ENCODE assay signal across 30 cellular contexts in the genomic region with DNA sequence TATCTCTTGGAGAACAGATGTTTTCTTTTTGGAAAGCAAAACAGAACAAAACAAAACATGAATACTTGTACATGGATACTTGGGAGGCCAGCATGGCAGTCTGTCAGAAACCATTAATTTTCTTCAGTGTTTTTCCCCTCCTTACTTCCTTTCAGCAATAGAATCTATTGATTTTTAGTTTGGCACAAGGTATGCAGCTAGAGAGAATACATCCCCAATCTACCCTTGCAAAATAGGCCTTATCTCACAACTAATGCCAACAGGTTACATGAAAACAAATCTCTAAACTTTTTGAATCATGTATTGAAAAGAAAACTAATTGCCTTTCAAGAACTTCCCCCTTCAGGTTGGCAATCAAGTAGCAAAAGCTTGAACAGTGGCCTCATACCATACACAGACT. TPM values are rescaled to one million over a fixed set of nuclear protein-coding genes. Genes with fewer than 3 reads are reported as not detected.
DNase-seq lines count a peak whose midpoint lies in the region; ATAC-seq, FAIRE-seq and TF ChIP-seq lines count a peak whose summit lies in the region.
"Had no signal": no experiment of that assay in that cellular context is flagged by ENCODE, and none has a peak within 500 bp of the region (broad histone marks: within the 10 kb centered on the region; RNA-seq: fewer than 3 reads in every experiment).

No MANE protein-coding gene starts in this region.

- BruUV-seq in K562 (replicated peaks; lab: Mats Ljungman, UMichigan): no TSS peak

- H3K4me3 ChIP-seq in GM23338: no peak overlapping the region
- no peak overlapping the region for H3K4me3 ChIP-seq in K562
- H3K4me3 ChIP-seq: BLaER1, GM12878 had no signal

- H2AFZ ChIP-seq in GM23338 (0 out of 2 replicates have a peak overlapping the region, but pooled peaks have one; percentile 3), K562 (ENCODE audit: low read depth, low read length) (peak overlapping the region; percentile 93)

- H3K27me3 ChIP-seq in GM23338 (ENCODE audit: insufficient read depth): no peaks in the 10 kb centered on the region
- H3K27me3 ChIP-seq in K562 (ENCODE audit: control insufficient read depth in 2 of 2, insufficient read depth in 2 of 2, low read length in 2 of 2): no peaks in the 10 kb centered on the region
- H3K27me3 ChIP-seq: BE2C, BLaER1 had no signal

- CTCF ChIA-PET in K562 (lab: Yijun Ruan, JAX; ENCODE audit: low intra/inter-chr PET ratio): no interaction called here

- peaks cover 15% of the 10 kb centered on the region for H3K9me2 ChIP-seq in GM23338 (ENCODE audit: insufficient read depth)

- H3K4me3 Mint-ChIP-seq in GM23338 (no peak overlapping the region), progenitor cell of endocrine pancreas (ENCODE audit: low read depth) (no peak overlapping the region)
- H3K4me3 Mint-ChIP-seq: CD14-positive monocyte; CD4-positive, alpha-beta memory T cell; CD4-positive, CD25-positive, alpha-beta regulatory T cell; CD8-positive, alpha-beta memory T cell had no signal

- H3K9ac ChIP-seq in K562 (ENCODE audit: insufficient read depth in 1 of 2, low read depth in 2 of 2, low read length in 2 of 2): no peak overlapping the region
- H3K9ac ChIP-seq: BLaER1 had no signal

- H3K4me1 Mint-ChIP-seq in GM23338 (peaks cover 7% of the 10 kb centered on the region; the same call in 2 of the 3 replicates), progenitor cell of endocrine pancreas (ENCODE audit: low read depth) (peaks cover 9% of the 10 kb centered on the region)
- H3K4me1 Mint-ChIP-seq: CD14-positive monocyte; CD4-positive, alpha-beta memory T cell; CD4-positive, CD25-positive, alpha-beta regulatory T cell; CD8-positive, alpha-beta memory T cell had no signal

- H3K4me2 ChIP-seq in GM23338: no peak overlapping the region
- H3K4me2 ChIP-seq in K562 (ENCODE audit: insufficient read depth, low read length): no peak overlapping the region
- H3K4me2 ChIP-seq: BLaER1 had no signal

- TF ChIP-seq CTCF in GM23338 (conservative IDR thresholded peaks at IDR 0.05; ENCODE audit: low read depth in 2 of 2): no peak
- TF ChIP-seq CTCF in K562 (IDR thresholded peaks at IDR 0.05 in 2 of 3, conservative IDR thresholded peaks at IDR 0.05 in 1 of 3; ENCODE audit: insufficient read depth in 2 of 3, low read depth in 1 of 3, low read length in 3 of 3): no peak
- no peak for TF ChIP-seq CTCF in progenitor cell of endocrine pancreas (IDR thresholded peaks at IDR 0.05; ENCODE audit: unreplicated experiment)

- TF ChIP-seq RAD21 in K562 (CRISPR knock-in tag; conservative IDR thresholded peaks at IDR 0.05 in 1 of 2, IDR thresholded peaks at IDR 0.05 in 1 of 2): no peak

- peaks cover 4% of the 10 kb centered on the region for H3K9me3 ChIP-seq in K562 (replicated peaks; ENCODE audit: control insufficient read depth, insufficient read depth, low read depth, low read length)
- H3K9me3 ChIP-seq: BE2C, BLaER1 had no signal

- no peaks in the 10 kb centered on the region for H3K9me1 ChIP-seq in K562 (ENCODE audit: control insufficient read depth, insufficient read depth, low read length)

- in situ Hi-C loops in K562 (cut with MboI): no loop called here

- FAIRE-seq in K562 (lab: Jason Lieb, UNC) (no peak), endometrium (lab: Jason Lieb, UNC) (peak; percentile 88)
- FAIRE-seq: GM12878, GM12892 had no signal

- H3K4me1 ChIP-seq in GM23338 (ENCODE audit: insufficient read depth) (no peaks in the 10 kb centered on the region), K562 (replicated peaks in 1 of 2; ENCODE audit: control insufficient read depth in 2 of 2, insufficient read depth in 2 of 2, low read length in 2 of 2) (peaks cover 7 to 20% of the 10 kb centered on the region in 2 experiments; a peak in 4 of 5 replicates)
- H3K4me1 ChIP-seq: BE2C, BLaER1 had no signal

- H3K79me2 ChIP-seq in GM23338 (replicated peaks; ENCODE audit: insufficient read depth): no peaks in the 10 kb centered on the region
- no peaks in the 10 kb centered on the region for H3K79me2 ChIP-seq in K562 (ENCODE audit: control insufficient read depth, insufficient read depth, low read length)

- H3F3A ChIP-seq in GM23338 (replicated peaks; ENCODE audit: low read depth): no peaks in the 10 kb centered on the region

- H3K36me3 ChIP-seq in GM23338 (ENCODE audit: insufficient read depth): no peaks in the 10 kb centered on the region
- H3K36me3 ChIP-seq in K562 (ENCODE audit: control insufficient read depth, insufficient read depth, low read length): no peaks in the 10 kb centered on the region
- H3K36me3 ChIP-seq: BE2C, BLaER1 had no signal

- no peak for TF ChIP-seq EP300 in K562 (IDR thresholded peaks at IDR 0.05; ENCODE audit: low read length)

- intact Hi-C loops in K562 (cut with micrococcal nuclease): loop anchor here (5.0 kb wide), 1 partner anchor 137 kb away; no protein-coding TSS in a partner anchor

- H3K36me3 Mint-ChIP-seq in GM23338 (ENCODE audit: low read depth): no peaks in the 10 kb centered on the region
- no peaks in the 10 kb centered on the region for H3K36me3 Mint-ChIP-seq in progenitor cell of endocrine pancreas (ENCODE audit: insufficient read depth)
- H3K36me3 Mint-ChIP-seq: CD14-positive monocyte; CD4-positive, alpha-beta memory T cell; CD4-positive, CD25-positive, alpha-beta regulatory T cell; CD8-positive, alpha-beta memory T cell had no signal

- H4K20me1 ChIP-seq in GM23338 (replicated peaks; ENCODE audit: insufficient read depth) (no peaks in the 10 kb centered on the region), K562 (replicated peaks; ENCODE audit: control insufficient read depth, insufficient read depth, low read length) (no peaks in the 10 kb centered on the region)
- H4K20me1 ChIP-seq: BLaER1 had no signal

- H3K27me3 Mint-ChIP-seq in GM23338 (ENCODE audit: insufficient read depth, low read depth, poor library complexity) (no peaks in the 10 kb centered on the region), progenitor cell of endocrine pancreas (no peaks in the 10 kb centered on the region)
- H3K27me3 Mint-ChIP-seq: CD4-positive, alpha-beta memory T cell; CD8-positive, alpha-beta memory T cell had no signal

- H3K27ac ChIP-seq in GM23338 (ENCODE audit: low read depth) (no peak overlapping the region), K562 (ENCODE audit: extremely low read depth, low read depth, low read length) (no peak overlapping the region)
- H3K27ac ChIP-seq: BLaER1 had no signal

- H3K9me3 Mint-ChIP-seq in GM23338: no peaks in the 10 kb centered on the region
- peaks cover 2% of the 10 kb centered on the region for H3K9me3 Mint-ChIP-seq in progenitor cell of endocrine pancreas (ENCODE audit: low read depth)

- H3K27ac Mint-ChIP-seq in GM23338: no peak overlapping the region
- peak overlapping the region; percentile 23 for H3K27ac Mint-ChIP-seq in progenitor cell of endocrine pancreas
- H3K27ac Mint-ChIP-seq: CD14-positive monocyte; CD4-positive, alpha-beta memory T cell; CD4-positive, CD25-positive, alpha-beta regulatory T cell; CD8-positive, alpha-beta memory T cell had no signal

- POLR2A ChIA-PET in K562 (lab: Yijun Ruan, JAX): no interaction called here

- no peak for TF ChIP-seq POLR2A in K562 (conservative IDR thresholded peaks at IDR 0.05)

- no peak for DNase-seq in GM23338 (ENCODE audit: low spot score)
- DNase-seq in K562 (ENCODE audit: extremely low read depth in 1 of 4, low spot score in 3 of 4): no peak
- DNase-seq in progenitor cell of endocrine pancreas (ENCODE audit: low spot score, unreplicated experiment): no peak
- DNase-seq in NCI-H1930 (lab: John Stamatoyannopoulos, UW): no peak
- DNase-seq in amygdala (lab: John Stamatoyannopoulos, UW): no peak
- DNase-seq: 8988T; ACHN; BE2C; C1 segment of cervical spinal cord; CD4-positive, alpha-beta memory T cell; CD4-positive, CD25-positive, alpha-beta regulatory T cell; CD8-positive, alpha-beta memory T cell; COR-L47; DMS 273 treated with DMSO at 0.1 percent for 48 hours; DMS153; DMS53; DMS79; DND-41; EL; GDM1 had no signal

- ATAC-seq in GM23338 (no peak), K562 (no peak), HG02642 (IDR thresholded peaks at IDR 0.05; ENCODE audit: poor library complexity, unreplicated experiment) (no peak)
- ATAC-seq: GM12878 had no signal

RNA-seq across cellular contexts. Expression of gene PGK2, which starts 2.8 kb away (rescaled TPM):
- total RNA-seq in GM23338 (2014; rRNA removed; shearing (Covaris generic)): not detected in 2 replicates
- polyA plus RNA-seq in GM23338 (2016; fragmentation: Nextera tagmentation; extraction: Ambion mirVana): not detected in 2 replicates
- total RNA-seq in K562 (2011; cell fraction: chromatin; rRNA removed; ENCODE audit: low replicate concordance): not detected in 2 replicates
- total RNA-seq in K562 (2011; cell fraction: nucleolus; rRNA removed): not detected in 2 replicates
- not detected in 2 replicates for total RNA-seq in K562 (2011; cell fraction: nucleoplasm; rRNA removed)
- not detected in 2 replicates for total RNA-seq in K562 (2014; rRNA removed)
- not detected in 2 replicates for total RNA-seq in K562 (2014; rRNA removed; fragmentation: Illumina TruSeq; extraction: Trizol)
- not detected in 2 replicates for total RNA-seq in K562 (2015; rRNA removed; fragmentation: Illumina TruSeq; extraction: Trizol)
- not detected in 2 replicates for total RNA-seq in K562 (2021)
- polyA plus RNA-seq in K562 (2011; rRNA removed): not detected in 2 replicates
- polyA plus RNA-seq in K562 (2011; cell fraction: cytosol; rRNA removed): not detected in 2 replicates
- not detected in 2 replicates for polyA plus RNA-seq in K562 (2011; cell fraction: nucleus; rRNA removed)
- not detected in 2 replicates for polyA plus RNA-seq in K562 (2012)
- not detected in 2 replicates for polyA plus RNA-seq in K562 (2014; fragmentation: Illumina TruSeq; extraction: Trizol)
- polyA plus RNA-seq in K562 (2014; fragmentation: Nextera tagmentation; extraction: Ambion mirVana): not detected
- polyA plus RNA-seq in K562 (2014; rRNA removed): not detected in 2 replicates
- polyA minus RNA-seq in K562 (2011; rRNA and poly(A)+ RNA removed): 0.12 TPM in 1 of 2 replicates, not detected in the other
- not detected in 2 replicates for polyA minus RNA-seq in K562 (2011; cell fraction: cytosol; rRNA and poly(A)+ RNA removed)
- polyA minus RNA-seq in K562 (2011; cell fraction: nucleus; rRNA and poly(A)+ RNA removed): not detected in 2 replicates
- total RNA-seq in progenitor cell of endocrine pancreas: not detected in 2 replicates
- total RNA-seq: A673; CD4-positive, alpha-beta memory T cell; CD4-positive, CD25-positive, alpha-beta regulatory T cell; CD8-positive, alpha-beta memory T cell; Daoy; G401; GM12878 had no signal
- polyA plus RNA-seq: AG04450; CD14-positive monocyte; CD4-positive, alpha-beta memory T cell; CD4-positive, CD25-positive, alpha-beta regulatory T cell; CD8-positive, alpha-beta memory T cell; GM12878 had no signal

RNA-seq across cellular contexts. Expression of gene CRISP3, which starts 40.1 kb away (rescaled TPM):
- total RNA-seq in GM23338 (2014; rRNA removed; shearing (Covaris generic)): not detected in 2 replicates
- polyA plus RNA-seq in GM23338 (2016; fragmentation: Nextera tagmentation; extraction: Ambion mirVana) (not detected in 2 replicates), K562 (2011; rRNA removed) (0.55 and 0.79 TPM in 2 replicates), K562 (2014; fragmentation: Illumina TruSeq; extraction: Trizol) (0.64 and 0.94 TPM in 2 replicates), K562 (2014; fragmentation: Nextera tagmentation; extraction: Ambion mirVana) (under 1 TPM; 0.39 to 0.73 TPM), K562 (2014; rRNA removed) (0.21 and 0.23 TPM in 2 replicates)
- total RNA-seq in K562 (2011; cell fraction: chromatin; rRNA removed; ENCODE audit: low replicate concordance): 0.84 TPM in 1 of 2 replicates, not detected in the other
- 0.83 and 1.1 TPM in 2 replicates for total RNA-seq in K562 (2011; cell fraction: nucleolus; rRNA removed)
- total RNA-seq in K562 (2011; cell fraction: nucleoplasm; rRNA removed): 2.6 and 2.7 TPM in 2 replicates
- total RNA-seq in K562 (2014; rRNA removed) (0.29 and 0.36 TPM in 2 replicates), K562 (2014; rRNA removed; fragmentation: Illumina TruSeq; extraction: Trizol) (0.58 and 0.77 TPM in 2 replicates), K562 (2015; rRNA removed; fragmentation: Illumina TruSeq; extraction: Trizol) (1.8 and 2.0 TPM in 2 replicates), K562 (2021) (0.29 and 0.31 TPM in 2 replicates), progenitor cell of endocrine pancreas (not detected in 2 replicates)
- 0.24 and 0.35 TPM in 2 replicates for polyA plus RNA-seq in K562 (2011; cell fraction: cytosol; rRNA removed)
- 0.10 and 0.41 TPM in 2 replicates for polyA plus RNA-seq in K562 (2011; cell fraction: nucleus; rRNA removed)
- polyA plus RNA-seq in K562 (2012): 0.81 and 0.90 TPM in 2 replicates
- 0.84 and 1.7 TPM in 2 replicates for polyA minus RNA-seq in K562 (2011; rRNA and poly(A)+ RNA removed)
- polyA minus RNA-seq in K562 (2011; cell fraction: cytosol; rRNA and poly(A)+ RNA removed): not detected in 2 replicates
- polyA minus RNA-seq in K562 (2011; cell fraction: nucleus; rRNA and poly(A)+ RNA removed): 0.13 TPM in 1 of 2 replicates, not detected in the other
- total RNA-seq: A673; CD4-positive, alpha-beta memory T cell; CD4-positive, CD25-positive, alpha-beta regulatory T cell; CD8-positive, alpha-beta memory T cell; Daoy; G401; GM12878 had no signal
- polyA plus RNA-seq: AG04450; CD14-positive monocyte; CD4-positive, alpha-beta memory T cell; CD4-positive, CD25-positive, alpha-beta regulatory T cell; CD8-positive, alpha-beta memory T cell; GM12878 had no signal
